In genomic region chr2:202360646-202361045, GRCh38 we compare ENCODE assay signal across 19 cellular contexts.
"Had no signal": no experiment of that assay in that cellular context is flagged by ENCODE, and none has a peak within 500 bp of the region (broad histone marks: within the 10 kb centered on the region; RNA-seq: fewer than 3 reads in every experiment).

No MANE protein-coding gene starts in this region.

- H3K4me2 ChIP-seq: hepatocyte had no signal

- H3K36me3 Mint-ChIP-seq: stimulated activated memory B cell treated with anti-CD40 and anti-IgM and Interleukin-4, amounts not matched to agents 10 μg/mL and 1 μg/mL and 100 μg/mL, for 72 hours had no signal

- H3K4me1 ChIP-seq: tibial artery, upper lobe of right lung, vagina had no signal

- H3K27ac Mint-ChIP-seq: stimulated activated memory B cell treated with anti-CD40 and anti-IgM and Interleukin-4, amounts not matched to agents 10 μg/mL and 1 μg/mL and 100 μg/mL, for 72 hours; stimulated activated naive CD8-positive, alpha-beta T cell treated with anti-CD3 and anti-CD28 coated beads, Interleukin-15, Interleukin-2, amounts not matched to agents 100 ng/mL and 50 ng/mL, for 24 hours had no signal

- H3K27ac ChIP-seq: hepatocyte, neutrophil, spleen, tibial artery, upper lobe of right lung, vagina had no signal

- H3K27me3 Mint-ChIP-seq: stimulated activated memory B cell treated with anti-CD40 and anti-IgM and Interleukin-4, amounts not matched to agents 10 μg/mL and 1 μg/mL and 100 μg/mL, for 72 hours; stimulated activated naive CD8-positive, alpha-beta T cell treated with anti-CD3 and anti-CD28 coated beads, Interleukin-15, Interleukin-2, amounts not matched to agents 100 ng/mL and 50 ng/mL, for 24 hours had no signal

- H2AFZ ChIP-seq: hepatocyte had no signal

- H3K9me3 Mint-ChIP-seq: stimulated activated memory B cell treated with anti-CD40 and anti-IgM and Interleukin-4, amounts not matched to agents 10 μg/mL and 1 μg/mL and 100 μg/mL, for 72 hours; stimulated activated naive CD8-positive, alpha-beta T cell treated with anti-CD3 and anti-CD28 coated beads, Interleukin-15, Interleukin-2, amounts not matched to agents 100 ng/mL and 50 ng/mL, for 24 hours had no signal

- H3K27me3 ChIP-seq: hepatocyte, neutrophil, spleen, tibial artery, upper lobe of right lung, vagina had no signal

- H3K79me2 ChIP-seq: hepatocyte had no signal

- H3K4me3 Mint-ChIP-seq: naive thymus-derived CD4-positive, alpha-beta T cell; stimulated activated memory B cell treated with anti-CD40 and anti-IgM and Interleukin-4, amounts not matched to agents 10 μg/mL and 1 μg/mL and 100 μg/mL, for 72 hours; stimulated activated naive CD8-positive, alpha-beta T cell treated with anti-CD3 and anti-CD28 coated beads, Interleukin-15, Interleukin-2, amounts not matched to agents 100 ng/mL and 50 ng/mL, for 24 hours had no signal

- DNase-seq: effector memory CD4-positive, alpha-beta T cell; erythroblast; foreskin melanocyte; head of caudate nucleus; kidney glomerular epithelial cell; naive thymus-derived CD4-positive, alpha-beta T cell; posterior cingulate gyrus; spleen; stimulated activated CD4-positive, alpha-beta T cell treated with anti-CD3 and anti-CD28 coated beads, Interleukin-15, amount 100 ng/mL, for 24 hours; stimulated activated CD4-positive, alpha-beta T cell treated with anti-CD3 and anti-CD28 coated beads, Interleukin-1b, Interleukin-23, amount 100 ng/mL, for 48 hours; stimulated activated CD4-positive, alpha-beta T cell treated with anti-CD3 and anti-CD28 coated beads, Interleukin-4, amount 100 ng/mL, for 24 hours; tibial artery; upper lobe of right lung had no signal

- ATAC-seq: naive thymus-derived CD4-positive, alpha-beta T cell; sciatic nerve; stimulated activated memory B cell treated with anti-CD40 and anti-IgM and Interleukin-4, amounts not matched to agents 10 μg/mL and 1 μg/mL and 100 μg/mL, for 72 hours; upper lobe of right lung had no signal

- H3K4me3 ChIP-seq: hepatocyte, spleen, tibial artery, upper lobe of right lung, vagina had no signal

- H3K9me3 ChIP-seq: neutrophil, spleen, tibial artery, upper lobe of right lung, vagina had no signal

- H3K4me1 Mint-ChIP-seq: naive thymus-derived CD4-positive, alpha-beta T cell; stimulated activated memory B cell treated with anti-CD40 and anti-IgM and Interleukin-4, amounts not matched to agents 10 μg/mL and 1 μg/mL and 100 μg/mL, for 72 hours had no signal

- H3K36me3 ChIP-seq: neutrophil, tibial artery, upper lobe of right lung, vagina had no signal
